ENCODE assay signal across 8 cellular contexts in the genomic region with DNA sequence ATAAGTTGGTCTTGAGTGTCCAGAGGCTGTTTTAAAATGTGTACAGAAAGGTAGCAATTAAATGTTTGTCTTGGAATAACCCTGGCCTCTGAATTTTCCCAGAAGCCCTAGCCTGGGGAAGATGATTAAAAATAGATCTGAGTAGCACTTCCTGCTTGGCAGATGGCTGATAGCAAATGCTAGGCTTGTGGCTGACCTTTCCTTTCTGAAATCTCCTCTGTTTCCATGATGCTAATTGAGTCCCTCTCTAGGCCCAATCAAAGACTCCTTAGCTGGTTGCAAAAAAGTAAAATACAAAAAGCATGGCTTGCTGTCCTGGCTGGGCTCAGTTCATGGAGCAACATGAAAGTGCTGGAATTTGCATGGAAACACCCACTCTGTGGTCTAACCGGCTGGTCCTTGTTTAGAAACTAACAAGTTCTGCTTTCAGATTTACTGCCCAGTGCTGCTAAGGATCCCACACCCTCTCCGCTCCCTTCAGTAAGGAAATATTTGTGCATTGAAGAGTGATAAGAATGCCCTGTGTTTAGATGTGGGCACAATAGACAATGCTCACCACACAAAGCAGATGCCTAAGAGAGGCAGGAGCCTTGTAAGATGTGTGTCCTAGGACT. TPM values are rescaled to one million over a fixed set of nuclear protein-coding genes. Genes with fewer than 3 reads are reported as not detected.
DNase-seq lines count a peak whose midpoint lies in the region; TF ChIP-seq lines count a peak whose summit lies in the region.

No MANE protein-coding gene starts in this region.

- TF ChIP-seq CTCF in MCF 10A (IDR thresholded peaks at IDR 0.05; ENCODE audit: unreplicated experiment) (no peak), mammary epithelial cell (conservative IDR thresholded peaks at IDR 0.05 in 1 of 2, IDR thresholded peaks at IDR 0.05 in 1 of 2; ENCODE audit: extremely low read depth in 1 of 2, insufficient read depth in 1 of 2, low read depth in 1 of 2, low read length in 2 of 2) (no peak), LNCaP clone FGC (IDR thresholded peaks at IDR 0.05; ENCODE audit: control insufficient read depth, extremely low read depth, insufficient read depth) (no peak), astrocyte of the spinal cord (IDR thresholded peaks at IDR 0.05; ENCODE audit: low read depth, low read length) (no peak), liver (IDR thresholded peaks at IDR 0.05; ENCODE audit: low read depth, low read length, missing input control) (no peak), endothelial cell (IDR thresholded peaks at IDR 0.05; ENCODE audit: unreplicated experiment) (no peak)

- no peak overlapping the region for H3K27ac Mint-ChIP-seq in MCF 10A (ENCODE audit: low read depth, unreplicated experiment)
- H3K27ac Mint-ChIP-seq in endothelial cell (ENCODE audit: unreplicated experiment), result no peak overlapping the region

- no peak overlapping the region for H3K4me3 ChIP-seq in mammary epithelial cell (replicated peaks in 1 of 3; ENCODE audit: insufficient read depth in 1 of 3, low read depth in 2 of 3, low read length in 3 of 3)
- no peak overlapping the region for H3K4me3 ChIP-seq in LNCaP clone FGC (ENCODE audit: low read depth, low read length)
- no peak overlapping the region for H3K4me3 ChIP-seq in astrocyte of the spinal cord (ENCODE audit: low read depth, low read length)
- no peak overlapping the region for H3K4me3 ChIP-seq in liver (ENCODE audit: low read depth in 1 of 3, low read length in 3 of 3)
- H3K4me3 ChIP-seq in effector memory CD4-positive, alpha-beta T cell (ENCODE audit: insufficient read depth, low read depth, low read length, poor library complexity, severe bottlenecking), result no peak overlapping the region

- H3K4me2 ChIP-seq in mammary epithelial cell (ENCODE audit: insufficient read depth, low read depth, low read length), result no peak overlapping the region

- H3K9me3 ChIP-seq in mammary epithelial cell (replicated peaks; ENCODE audit: insufficient read depth, low read length) (no peaks in the 10 kb centered on the region), liver (ENCODE audit: control insufficient read depth in 4 of 4, low read length in 3 of 4) (no peaks in the 10 kb centered on the region)
- H3K9me3 ChIP-seq in effector memory CD4-positive, alpha-beta T cell (ENCODE audit: control insufficient read depth, low read length), result no peaks in the 10 kb centered on the region

- H3K27me3 ChIP-seq in mammary epithelial cell (ENCODE audit: insufficient read depth, low read length) (no peaks in the 10 kb centered on the region), liver (ENCODE audit: control insufficient read depth in 4 of 4, insufficient read depth in 4 of 4, low read length in 3 of 4) (no peaks in the 10 kb centered on the region)
- H3K27me3 ChIP-seq in effector memory CD4-positive, alpha-beta T cell (replicated peaks; ENCODE audit: control insufficient read depth, insufficient read depth, low read length, poor library complexity, severe bottlenecking), result no peaks in the 10 kb centered on the region

- intact Hi-C loops in MCF 10A (cut with micrococcal nuclease), result no loop called here
- intact Hi-C loops in mammary epithelial cell (cut with micrococcal nuclease), result no loop called here

- TF ChIP-seq RAD21 in liver (IDR thresholded peaks at IDR 0.05), result peak in 1 of 2 donors; percentile 32

- H3K4me1 ChIP-seq in mammary epithelial cell (ENCODE audit: insufficient read depth, low read length), result no peaks in the 10 kb centered on the region
- peaks cover 22 to 65% (median 46%) of the 10 kb centered on the region in 4 donors for H3K4me1 ChIP-seq in liver (ENCODE audit: control insufficient read depth in 4 of 4, insufficient read depth in 4 of 4, low read length in 3 of 4)
- H3K4me1 ChIP-seq in effector memory CD4-positive, alpha-beta T cell (ENCODE audit: control insufficient read depth, insufficient read depth, low read length, poor library complexity, severe bottlenecking), result peaks cover 43% of the 10 kb centered on the region

- no peaks in the 10 kb centered on the region for H3K79me2 ChIP-seq in mammary epithelial cell (ENCODE audit: insufficient read depth, low read length)

- BruUV-seq in MCF 10A (replicated peaks; lab: Mats Ljungman, UMichigan) (no TSS peak), mammary epithelial cell (replicated peaks; lab: Mats Ljungman, UMichigan) (no TSS peak)

- H3K27me3 Mint-ChIP-seq in MCF 10A (ENCODE audit: insufficient read depth, unreplicated experiment) (no peaks in the 10 kb centered on the region), endothelial cell (ENCODE audit: unreplicated experiment) (peaks cover 2% of the 10 kb centered on the region)

- H3K4me1 Mint-ChIP-seq in MCF 10A (ENCODE audit: insufficient read depth, unreplicated experiment) (peaks cover 26% of the 10 kb centered on the region), endothelial cell (ENCODE audit: unreplicated experiment) (peaks cover 34% of the 10 kb centered on the region)

- in situ Hi-C loops in mammary epithelial cell (cut with MboI; ENCODE audit: low sequenced_read_pairs in 2 of 2) (no loop called here), astrocyte of the spinal cord (cut with HindIII; ENCODE audit: low sequenced_read_pairs) (no loop called here)

- H3K9me3 Mint-ChIP-seq in MCF 10A (ENCODE audit: unreplicated experiment) (no peaks in the 10 kb centered on the region), endothelial cell (ENCODE audit: unreplicated experiment) (no peaks in the 10 kb centered on the region)

- 100% methylated on average over 1 of the region's 2 CpGs for WGBS in mammary epithelial cell (ENCODE audit: low coverage, missing lambda C conversion rate)
- 38% methylated on average over 2 of the region's 2 CpGs for WGBS in liver

- DNase-seq in MCF 10A (ENCODE audit: unreplicated experiment), result peak; percentile 4
- no peak for DNase-seq in mammary epithelial cell
- peak; percentile 87 for DNase-seq in LNCaP clone FGC (ENCODE audit: low read depth)
- peak; percentile 60 for DNase-seq in astrocyte of the spinal cord (ENCODE audit: low read depth, low spot score)
- DNase-seq in effector memory CD4-positive, alpha-beta T cell, result no peak
- DNase-seq in endothelial cell (ENCODE audit: low spot score), result no peak

- dilution Hi-C loops in mammary epithelial cell (cut with HindIII; ENCODE audit: low sequenced_read_pairs), result no loop called here

- H3K36me3 Mint-ChIP-seq in MCF 10A (ENCODE audit: insufficient read depth, unreplicated experiment), result peaks cover 4% of the 10 kb centered on the region
- H3K36me3 Mint-ChIP-seq in endothelial cell (ENCODE audit: low read depth, unreplicated experiment), result peaks cover 10% of the 10 kb centered on the region

- no peaks in the 10 kb centered on the region for H3K36me3 ChIP-seq in mammary epithelial cell (ENCODE audit: insufficient read depth, low read length)
- no peaks in the 10 kb centered on the region for H3K36me3 ChIP-seq in liver (ENCODE audit: control insufficient read depth in 4 of 4, insufficient read depth in 3 of 4, low read depth in 1 of 4, low read length in 3 of 4)
- no peaks in the 10 kb centered on the region for H3K36me3 ChIP-seq in effector memory CD4-positive, alpha-beta T cell (ENCODE audit: control insufficient read depth, insufficient read depth, low read length)

- H3K27ac ChIP-seq in mammary epithelial cell (ENCODE audit: insufficient read depth, low read depth, low read length), result no peak overlapping the region
- peak overlapping the region; percentile 32 to 72 for H3K27ac ChIP-seq in liver (ENCODE audit: low read depth in 1 of 2, low read length in 2 of 2)
- H3K27ac ChIP-seq in temporal lobe (ENCODE audit: low read depth, low read length), result peak overlapping the region; percentile 99
- H3K27ac ChIP-seq in effector memory CD4-positive, alpha-beta T cell (ENCODE audit: insufficient read depth, low read length, poor library complexity, severe bottlenecking), result no peak overlapping the region

- POLR2A ChIA-PET in MCF 10A (lab: Yijun Ruan, JAX), result interaction anchor here (1.6 kb wide), 1 partner anchor 10 kb away, joined by 4 read pairs; no protein-coding TSS in a partner anchor

- H3K9ac ChIP-seq in mammary epithelial cell (ENCODE audit: insufficient read depth, low read length), result no peak overlapping the region
- peak overlapping the region in 1 of 2 donors; percentile 32 for H3K9ac ChIP-seq in liver (ENCODE audit: low read depth in 1 of 2, low read length in 2 of 2)

- no peaks in the 10 kb centered on the region for H4K20me1 ChIP-seq in mammary epithelial cell (ENCODE audit: insufficient read depth, low read length)

- H3K4me3 Mint-ChIP-seq in MCF 10A (ENCODE audit: unreplicated experiment), result no peak overlapping the region
- H3K4me3 Mint-ChIP-seq in endothelial cell (ENCODE audit: unreplicated experiment), result no peak overlapping the region

- no peak overlapping the region for H2AFZ ChIP-seq in mammary epithelial cell (ENCODE audit: low read depth, low read length)

- CTCF ChIA-PET in MCF 10A (lab: Yijun Ruan, JAX) (no interaction called here), mammary epithelial cell (lab: Charles Lee; ENCODE audit: low non-redundant PET) (no interaction called here)

TF ChIP-seq in liver, 16 proteins besides CTCF, POLR2A, EP300 and RAD21 (continues in another document):
- TF ChIP-seq, protein P1, sequence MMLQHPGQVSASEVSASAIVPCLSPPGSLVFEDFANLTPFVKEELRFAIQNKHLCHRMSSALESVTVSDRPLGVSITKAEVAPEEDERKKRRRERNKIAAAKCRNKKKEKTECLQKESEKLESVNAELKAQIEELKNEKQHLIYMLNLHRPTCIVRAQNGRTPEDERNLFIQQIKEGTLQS (IDR thresholded peaks at IDR 0.05), result no peak
- no peak for TF ChIP-seq TAF1 (conservative IDR thresholded peaks at IDR 0.05)
- no peak for TF ChIP-seq HNF4G (IDR thresholded peaks at IDR 0.05)
- TF ChIP-seq, protein P2, sequence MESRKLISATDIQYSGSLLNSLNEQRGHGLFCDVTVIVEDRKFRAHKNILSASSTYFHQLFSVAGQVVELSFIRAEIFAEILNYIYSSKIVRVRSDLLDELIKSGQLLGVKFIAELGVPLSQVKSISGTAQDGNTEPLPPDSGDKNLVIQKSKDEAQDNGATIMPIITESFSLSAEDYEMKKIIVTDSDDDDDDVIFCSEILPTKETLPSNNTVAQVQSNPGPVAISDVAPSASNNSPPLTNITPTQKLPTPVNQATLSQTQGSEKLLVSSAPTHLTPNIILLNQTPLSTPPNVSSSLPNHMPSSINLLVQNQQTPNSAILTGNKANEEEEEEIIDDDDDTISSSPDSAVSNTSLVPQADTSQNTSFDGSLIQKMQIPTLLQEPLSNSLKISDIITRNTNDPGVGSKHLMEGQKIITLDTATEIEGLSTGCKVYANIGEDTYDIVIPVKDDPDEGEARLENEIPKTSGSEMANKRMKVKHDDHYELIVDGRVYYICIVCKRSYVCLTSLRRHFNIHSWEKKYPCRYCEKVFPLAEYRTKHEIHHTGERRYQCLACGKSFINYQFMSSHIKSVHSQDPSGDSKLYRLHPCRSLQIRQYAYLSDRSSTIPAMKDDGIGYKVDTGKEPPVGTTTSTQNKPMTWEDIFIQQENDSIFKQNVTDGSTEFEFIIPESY (IDR thresholded peaks at IDR 0.05), result peak; percentile 28
- no peak for TF ChIP-seq FOXA2 (IDR thresholded peaks at IDR 0.05)

RNA-seq across cellular contexts. Expression of a gene that starts 40.8 kb away (rescaled TPM):
- total RNA-seq in MCF 10A (2022) (1.9 and 2.1 TPM in 2 replicates), mammary epithelial cell (1 to 10 TPM; 2.2 to 6.8 TPM), liver (10 to 100 TPM; 12.0 to 23.8 TPM), temporal lobe (7.4 TPM), endothelial cell (ENCODE audit: unreplicated experiment) (16.7 TPM)
- polyA plus RNA-seq in mammary epithelial cell (1.7 TPM), liver (10 to 100 TPM in 1 of 2 donors, 1 to 10 TPM in 1; 4.2 to 10.6 TPM)
- not detected for polyA minus RNA-seq in mammary epithelial cell

Comparison
In these comparisons a context has a peak if more than half of its experiments do, and no peak if none do; other contexts are left out.
1. DNase-seq: peak in MCF 10A (single experiment), LNCaP clone FGC (single experiment) and astrocyte of the spinal cord (single experiment); none in mammary epithelial cell (single experiment), effector memory CD4-positive, alpha-beta T cell (0 of 3) and endothelial cell (single experiment).
2. H3K27ac ChIP-seq: peak in liver (2 of 2) and temporal lobe (single experiment); none in mammary epithelial cell (single experiment) and effector memory CD4-positive, alpha-beta T cell (single experiment).